In genomic region chr10:93223336-93223735, GRCh38 we compare ENCODE assay signal across 1 cellular context.
TF ChIP-seq lines count a peak whose summit lies in the region.

No MANE protein-coding gene starts in this region.

TF ChIP-seq in H1, 55 proteins besides CTCF, POLR2A, EP300 and RAD21:
- TF ChIP-seq TBP (IDR thresholded peaks at IDR 0.05; ENCODE audit: low read depth, low read length) (no peak), TAF1 (IDR thresholded peaks at IDR 0.05; ENCODE audit: low read depth, low read length) (no peak), RNF2 (IDR thresholded peaks at IDR 0.05; ENCODE audit: borderline replicate concordance, low read depth, low read length, missing control alignments, poor library complexity, severe bottlenecking) (no peak), JUND (IDR thresholded peaks at IDR 0.05; ENCODE audit: low read length) (no peak), E2F6 (IDR thresholded peaks at IDR 0.05) (no peak), MAFK (IDR thresholded peaks at IDR 0.05; ENCODE audit: low read depth, low read length) (no peak), SIRT6 (IDR thresholded peaks at IDR 0.05; ENCODE audit: low read length) (no peak), POU5F1 (IDR thresholded peaks at IDR 0.05; ENCODE audit: low read depth, low read length) (no peak), ASH2L (IDR thresholded peaks at IDR 0.05; ENCODE audit: low read length) (no peak), HDAC6 (IDR thresholded peaks at IDR 0.05; ENCODE audit: low read depth, low read length) (no peak), SP2 (IDR thresholded peaks at IDR 0.05; ENCODE audit: low read length) (no peak), NRF1 (IDR thresholded peaks at IDR 0.05; ENCODE audit: low read depth, low read length) (no peak), KDM5A (IDR thresholded peaks at IDR 0.05; ENCODE audit: low read length) (no peak), ATF2 (IDR thresholded peaks at IDR 0.05; ENCODE audit: low read length) (no peak), JUN (IDR thresholded peaks at IDR 0.05; ENCODE audit: low read depth, low read length) (no peak), RXRA (IDR thresholded peaks at IDR 0.05; ENCODE audit: insufficient read depth, low read depth, low read length) (no peak), CBX8 (IDR thresholded peaks at IDR 0.05; ENCODE audit: borderline replicate concordance, low read depth, low read length) (no peak), CREB1 (IDR thresholded peaks at IDR 0.05) (no peak), TAF7 (optimal IDR thresholded peaks at IDR 0.05; ENCODE audit: borderline replicate concordance, low read depth, low read length) (no peak), EGR1 (IDR thresholded peaks at IDR 0.05; ENCODE audit: borderline replicate concordance, low read depth, low read length) (no peak)
